19 cellular contexts compared by ENCODE assay signal in the genomic region with DNA sequence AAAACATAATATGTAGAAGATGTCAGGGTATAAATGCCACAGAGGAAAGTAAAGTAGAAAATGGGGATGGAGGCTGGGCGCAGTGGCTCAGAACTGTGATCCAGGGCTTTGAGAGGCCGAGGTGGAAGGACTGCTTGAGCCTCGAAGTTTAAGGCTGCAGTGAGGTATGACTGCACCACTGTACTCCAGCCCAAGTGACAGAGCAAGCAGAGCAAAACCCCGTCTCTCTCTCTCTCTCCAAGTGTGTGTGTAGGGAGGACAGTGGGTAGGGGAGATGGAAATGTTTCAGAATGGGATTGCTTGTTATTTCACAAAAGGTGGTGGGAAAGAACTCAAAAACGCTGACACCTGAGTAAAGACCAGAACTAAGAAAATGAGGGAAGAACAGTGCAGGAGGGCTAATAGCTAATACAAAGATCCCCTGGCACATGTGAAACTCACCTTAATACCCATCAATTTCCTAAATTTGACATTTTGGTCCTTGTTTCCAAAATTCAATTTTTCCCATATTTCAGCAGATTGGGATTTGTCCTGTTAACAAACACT. TPM values are rescaled to one million over a fixed set of nuclear protein-coding genes. Genes with fewer than 3 reads are reported as not detected.
DNase-seq lines count a peak whose midpoint lies in the region; ATAC-seq and TF ChIP-seq lines count a peak whose summit lies in the region.
"Had no signal": no experiment of that assay in that cellular context is flagged by ENCODE, and none has a peak within 500 bp of the region (broad histone marks: within the 10 kb centered on the region; RNA-seq: fewer than 3 reads in every experiment).

No MANE protein-coding gene starts in this region.

- no peak overlapping the region for H3K4me3 ChIP-seq in CD4-positive, alpha-beta memory T cell (ENCODE audit: low read length in 2 of 2)
- H3K4me3 ChIP-seq: GM23248 had no signal

- H3K36me3 Mint-ChIP-seq in activated CD4-positive, alpha-beta memory T cell treated with anti-CD3 and anti-CD28 coated beads for 36 hours: peaks cover 55% of the 10 kb centered on the region
- H3K36me3 Mint-ChIP-seq in activated CD4-positive, alpha-beta memory T cell treated with anti-CD3 and anti-CD28 coated beads, Interleukin-2, amount 10 ng/mL, durations not matched to agents 7 days and 5 days (ENCODE audit: low read depth): peaks cover 74% of the 10 kb centered on the region
- H3K36me3 Mint-ChIP-seq in CD4-positive, alpha-beta memory T cell: peaks cover 23 to 67% of the 10 kb centered on the region in 2 donors
- H3K36me3 Mint-ChIP-seq in activated B cell treated with CpG ODN at 0.5 μM for 24 hours (ENCODE audit: low read depth) (peaks cover 84% of the 10 kb centered on the region), chondrocyte (ENCODE audit: low read depth) (peaks cover 37% of the 10 kb centered on the region)

- DNase-seq in activated CD4-positive, alpha-beta memory T cell treated with anti-CD3 and anti-CD28 coated beads for 36 hours: no peak
- no peak for DNase-seq in activated CD4-positive, alpha-beta memory T cell treated with anti-CD3 and anti-CD28 coated beads, Interleukin-2, amount 10 ng/mL, durations not matched to agents 7 days and 5 days
- DNase-seq in CD4-positive, alpha-beta memory T cell: no peak
- DNase-seq in activated B cell treated with CpG ODN at 0.5 μM for 24 hours: no peak
- DNase-seq in chondrocyte (ENCODE audit: low spot score): no peak
- no peak for DNase-seq in NCI-H2029 (lab: John Stamatoyannopoulos, UW)
- no peak for DNase-seq in cardiac septum (ENCODE audit: low spot score)
- DNase-seq: CD4-positive, alpha-beta T cell; DND-41; GDM1; GM23248; MM.1S; NCI-H1105; NCI-H187; NCI-H446; NCI-H748 treated with DMSO at 0.1 percent for 48 hours; PC-3 had no signal

- H3K27ac ChIP-seq in CD4-positive, alpha-beta memory T cell (ENCODE audit: low read depth, low read length): no peak overlapping the region
- H3K27ac ChIP-seq: GM23248, HL-60 had no signal

- ATAC-seq in activated B cell treated with CpG ODN at 0.5 μM for 24 hours (ENCODE audit: low read depth): no peak
- no peak for ATAC-seq in GM18861 (IDR thresholded peaks at IDR 0.05; ENCODE audit: unreplicated experiment)
- ATAC-seq: PC-3 had no signal

- H3K4me1 Mint-ChIP-seq in activated CD4-positive, alpha-beta memory T cell treated with anti-CD3 and anti-CD28 coated beads for 36 hours (ENCODE audit: low read depth): peaks cover 9% of the 10 kb centered on the region
- H3K4me1 Mint-ChIP-seq in activated CD4-positive, alpha-beta memory T cell treated with anti-CD3 and anti-CD28 coated beads, Interleukin-2, amount 10 ng/mL, durations not matched to agents 7 days and 5 days: peaks cover 18% of the 10 kb centered on the region
- H3K4me1 Mint-ChIP-seq in CD4-positive, alpha-beta memory T cell: peaks cover 9 to 15% (median 10%) of the 10 kb centered on the region in 4 donors
- H3K4me1 Mint-ChIP-seq in activated B cell treated with CpG ODN at 0.5 μM for 24 hours (peaks cover 10% of the 10 kb centered on the region), chondrocyte (ENCODE audit: low read depth) (peaks cover 9% of the 10 kb centered on the region)

- peak overlapping the region; percentile 34 for H3K27ac Mint-ChIP-seq in activated CD4-positive, alpha-beta memory T cell treated with anti-CD3 and anti-CD28 coated beads for 36 hours
- H3K27ac Mint-ChIP-seq in activated CD4-positive, alpha-beta memory T cell treated with anti-CD3 and anti-CD28 coated beads, Interleukin-2, amount 10 ng/mL, durations not matched to agents 7 days and 5 days: no peak overlapping the region
- peak overlapping the region in 6 of 7 donors; percentile 24 to 93 (median 33) for H3K27ac Mint-ChIP-seq in CD4-positive, alpha-beta memory T cell
- H3K27ac Mint-ChIP-seq in activated B cell treated with CpG ODN at 0.5 μM for 24 hours: peak overlapping the region; percentile 24
- H3K27ac Mint-ChIP-seq in chondrocyte (ENCODE audit: unreplicated experiment): peak overlapping the region; percentile 65
- H3K27ac Mint-ChIP-seq: CD4-positive, alpha-beta T cell had no signal

- no peaks in the 10 kb centered on the region for H3K9me3 ChIP-seq in CD4-positive, alpha-beta memory T cell (ENCODE audit: control insufficient read depth in 1 of 2, low read length in 2 of 2)

- POLR2A ChIA-PET in activated CD4-positive, alpha-beta memory T cell treated with anti-CD3 and anti-CD28 coated beads for 36 hours (lab: Charles Lee): interaction anchor here (14.9 kb wide), 1 partner anchor 17 kb away, joined by 215 read pairs; a partner anchor contains a TSS
- POLR2A ChIA-PET in activated CD4-positive, alpha-beta memory T cell treated with anti-CD3 and anti-CD28 coated beads, Interleukin-2, amount 10 ng/mL, durations not matched to agents 7 days and 5 days (lab: Charles Lee): interaction anchor here (2.2 to 8.0 kb wide), 2 partner anchors 10 to 18 kb away, joined by 8 to 82 read pairs; a partner anchor contains a TSS
- POLR2A ChIA-PET in CD4-positive, alpha-beta memory T cell (lab: Charles Lee; ENCODE audit: partially characterized antibody): interaction anchor here (2.4 kb wide), 1 partner anchor 20 kb away, joined by 7 read pairs; a partner anchor contains a TSS
- POLR2A ChIA-PET in activated B cell treated with CpG ODN at 0.5 μM for 24 hours (lab: Charles Lee): interaction anchor here (0.8 kb wide), 1 partner anchor 21 kb away, joined by 3 read pairs; no protein-coding TSS in a partner anchor

- no peak overlapping the region for H3K4me3 Mint-ChIP-seq in activated CD4-positive, alpha-beta memory T cell treated with anti-CD3 and anti-CD28 coated beads for 36 hours
- H3K4me3 Mint-ChIP-seq in activated CD4-positive, alpha-beta memory T cell treated with anti-CD3 and anti-CD28 coated beads, Interleukin-2, amount 10 ng/mL, durations not matched to agents 7 days and 5 days: no peak overlapping the region
- H3K4me3 Mint-ChIP-seq in CD4-positive, alpha-beta memory T cell: no peak overlapping the region
- H3K4me3 Mint-ChIP-seq in activated B cell treated with CpG ODN at 0.5 μM for 24 hours (no peak overlapping the region), chondrocyte (ENCODE audit: unreplicated experiment) (no peak overlapping the region)
- H3K4me3 Mint-ChIP-seq: CD4-positive, alpha-beta T cell had no signal

- CTCF ChIA-PET in activated CD4-positive, alpha-beta memory T cell treated with anti-CD3 and anti-CD28 coated beads for 36 hours (lab: Charles Lee): no interaction called here
- CTCF ChIA-PET in activated CD4-positive, alpha-beta memory T cell treated with anti-CD3 and anti-CD28 coated beads, Interleukin-2, amount 10 ng/mL, durations not matched to agents 7 days and 5 days (lab: Charles Lee): no interaction called here
- CTCF ChIA-PET in CD4-positive, alpha-beta memory T cell (lab: Charles Lee; ENCODE audit: partially characterized antibody): no interaction called here
- CTCF ChIA-PET in activated B cell treated with CpG ODN at 0.5 μM for 24 hours (lab: Charles Lee): no interaction called here

- TF ChIP-seq CTCF in activated B cell treated with CpG ODN at 0.5 μM for 24 hours (IDR thresholded peaks at IDR 0.05) (no peak), chondrocyte (IDR thresholded peaks at IDR 0.05) (no peak)

- peaks cover 71% of the 10 kb centered on the region for H3K36me3 ChIP-seq in CD4-positive, alpha-beta memory T cell (ENCODE audit: insufficient read depth, low read length)

- no peaks in the 10 kb centered on the region for H3K9me3 Mint-ChIP-seq in activated CD4-positive, alpha-beta memory T cell treated with anti-CD3 and anti-CD28 coated beads for 36 hours
- no peaks in the 10 kb centered on the region for H3K9me3 Mint-ChIP-seq in activated CD4-positive, alpha-beta memory T cell treated with anti-CD3 and anti-CD28 coated beads, Interleukin-2, amount 10 ng/mL, durations not matched to agents 7 days and 5 days
- H3K9me3 Mint-ChIP-seq in CD4-positive, alpha-beta memory T cell: peaks cover 0 to 8% (median 0%) of the 10 kb centered on the region in 8 donors
- no peaks in the 10 kb centered on the region for H3K9me3 Mint-ChIP-seq in activated B cell treated with CpG ODN at 0.5 μM for 24 hours
- H3K9me3 Mint-ChIP-seq in chondrocyte (ENCODE audit: low read depth): no peaks in the 10 kb centered on the region
- H3K9me3 Mint-ChIP-seq: CD4-positive, alpha-beta T cell had no signal

- no peaks in the 10 kb centered on the region for H3K27me3 Mint-ChIP-seq in activated CD4-positive, alpha-beta memory T cell treated with anti-CD3 and anti-CD28 coated beads for 36 hours
- no peaks in the 10 kb centered on the region for H3K27me3 Mint-ChIP-seq in activated CD4-positive, alpha-beta memory T cell treated with anti-CD3 and anti-CD28 coated beads, Interleukin-2, amount 10 ng/mL, durations not matched to agents 7 days and 5 days
- no peaks in the 10 kb centered on the region for H3K27me3 Mint-ChIP-seq in CD4-positive, alpha-beta memory T cell
- H3K27me3 Mint-ChIP-seq in activated B cell treated with CpG ODN at 0.5 μM for 24 hours: no peaks in the 10 kb centered on the region
- no peaks in the 10 kb centered on the region for H3K27me3 Mint-ChIP-seq in chondrocyte (ENCODE audit: low read depth)
- H3K27me3 Mint-ChIP-seq: CD4-positive, alpha-beta T cell had no signal

- H3K4me1 ChIP-seq in CD4-positive, alpha-beta memory T cell (ENCODE audit: insufficient read depth, low read length): peaks cover 13% of the 10 kb centered on the region

- H3K27me3 ChIP-seq in CD4-positive, alpha-beta memory T cell (ENCODE audit: insufficient read depth, low read length): no peaks in the 10 kb centered on the region

- intact Hi-C loops in activated CD4-positive, alpha-beta memory T cell treated with anti-CD3 and anti-CD28 coated beads for 36 hours (cut with micrococcal nuclease): no loop called here
- intact Hi-C loops in CD4-positive, alpha-beta memory T cell (cut with micrococcal nuclease): no loop called here
- intact Hi-C loops in activated B cell treated with CpG ODN at 0.5 μM for 24 hours (cut with micrococcal nuclease) (no loop called here), cardiac septum (cut with DNase I) (no loop called here)

RNA-seq across cellular contexts. Expression of a gene that starts 5.7 kb away (rescaled TPM):
- total RNA-seq in activated CD4-positive, alpha-beta memory T cell treated with anti-CD3 and anti-CD28 coated beads for 36 hours: 10 to 100 TPM; 27.7 to 28.5 TPM
- 10 to 100 TPM; 44.4 to 46.6 TPM for total RNA-seq in activated CD4-positive, alpha-beta memory T cell treated with anti-CD3 and anti-CD28 coated beads, Interleukin-2, amount 10 ng/mL, durations not matched to agents 7 days and 5 days
- 10 to 100 TPM; 52.0 to 59.9 TPM for total RNA-seq in CD4-positive, alpha-beta memory T cell
- 10 to 100 TPM in 1 of 2 donors, 1 to 10 TPM in 1; 5.4 to 13.9 TPM for polyA plus RNA-seq in CD4-positive, alpha-beta memory T cell
- total RNA-seq in activated B cell treated with CpG ODN at 0.5 μM for 24 hours (39.8 and 48.0 TPM in 2 replicates), chondrocyte (16.8 to 21.8 TPM (median 20.2 TPM) in 3 replicates), cardiac septum (10.1 TPM)

RNA-seq across cellular contexts. Expression of a gene that starts 20.3 kb away (rescaled TPM):
- total RNA-seq in activated CD4-positive, alpha-beta memory T cell treated with anti-CD3 and anti-CD28 coated beads for 36 hours: 100 to 1,000 TPM; 106 to 115 TPM
- total RNA-seq in activated CD4-positive, alpha-beta memory T cell treated with anti-CD3 and anti-CD28 coated beads, Interleukin-2, amount 10 ng/mL, durations not matched to agents 7 days and 5 days: 10 to 100 TPM; 90.7 to 97.4 TPM
- 100 to 1,000 TPM; 138 to 141 TPM for total RNA-seq in CD4-positive, alpha-beta memory T cell
- polyA plus RNA-seq in CD4-positive, alpha-beta memory T cell: 10 to 100 TPM; 16.1 to 50.0 TPM
- 106 and 126 TPM in 2 replicates for total RNA-seq in activated B cell treated with CpG ODN at 0.5 μM for 24 hours
- 50.7 to 61.5 TPM (median 51.0 TPM) in 3 replicates for total RNA-seq in chondrocyte
- 41.2 TPM for total RNA-seq in cardiac septum

RNA-seq across cellular contexts. Expression of a gene that starts 20.6 kb away (rescaled TPM):
- total RNA-seq in activated CD4-positive, alpha-beta memory T cell treated with anti-CD3 and anti-CD28 coated beads for 36 hours: 100 to 1,000 TPM; 136 to 147 TPM
- total RNA-seq in activated CD4-positive, alpha-beta memory T cell treated with anti-CD3 and anti-CD28 coated beads, Interleukin-2, amount 10 ng/mL, durations not matched to agents 7 days and 5 days: 100 to 1,000 TPM; 101 to 103 TPM
- 10 to 100 TPM; 29.7 to 30.9 TPM for total RNA-seq in CD4-positive, alpha-beta memory T cell
- polyA plus RNA-seq in CD4-positive, alpha-beta memory T cell: 1 to 10 TPM; 3.3 to 3.7 TPM
- 45.5 and 64.0 TPM in 2 replicates for total RNA-seq in activated B cell treated with CpG ODN at 0.5 μM for 24 hours
- total RNA-seq in chondrocyte: 9.2 to 22.6 TPM (median 11.8 TPM) in 3 replicates
- 2.7 TPM for total RNA-seq in cardiac septum
